Comparison of ENCODE assay signal across 21 cellular contexts in the genomic region with DNA sequence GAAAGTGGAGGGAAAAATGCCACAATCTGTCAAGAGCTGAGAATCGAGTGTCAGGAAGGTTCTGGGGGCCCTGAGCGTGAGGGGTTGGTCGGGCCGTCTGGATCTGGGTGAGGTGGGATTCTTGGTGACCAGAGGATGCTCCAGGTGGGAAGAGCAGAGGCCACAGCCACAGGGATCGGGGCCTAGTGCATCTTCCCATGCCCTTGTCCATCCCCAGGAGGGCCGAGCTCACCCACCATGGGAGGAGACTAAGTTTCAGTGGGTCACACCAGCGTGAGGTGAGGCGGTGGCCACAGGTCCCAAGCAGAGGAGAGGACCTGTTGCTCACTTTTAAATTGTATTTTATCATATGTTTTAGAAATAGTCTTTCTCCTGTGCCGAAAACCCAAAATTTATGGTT.
"Had no signal": no experiment of that assay in that cellular context is flagged by ENCODE, and none has a peak within 500 bp of the region (broad histone marks: within the 10 kb centered on the region; RNA-seq: fewer than 3 reads in every experiment).

No MANE protein-coding gene starts in this region.

- H3K27me3 ChIP-seq: colonic mucosa, neutrophil, tibial nerve, upper lobe of left lung had no signal

- H3K27me3 Mint-ChIP-seq: stimulated activated naive CD8-positive, alpha-beta T cell treated with anti-CD3 and anti-CD28 coated beads, Interleukin-15, Interleukin-2, amounts not matched to agents 100 ng/mL and 50 ng/mL, for 24 hours had no signal

- H3K4me3 Mint-ChIP-seq: immature natural killer cell; natural killer cell; stimulated activated naive B cell treated with anti-CD40 and anti-IgM and Interleukin-4, amounts not matched to agents 10 μg/mL and 1 μg/mL and 100 μg/mL, for 72 hours; stimulated activated naive CD8-positive, alpha-beta T cell treated with anti-CD3 and anti-CD28 coated beads, Interleukin-15, Interleukin-2, amounts not matched to agents 100 ng/mL and 50 ng/mL, for 24 hours had no signal

- DNase-seq: colonic mucosa; dermis blood vessel endothelial cell; effector memory CD4-positive, alpha-beta T cell; erythroblast; hypothalamus; immature natural killer cell; left ventricle myocardium superior; lower lobe of right lung; natural killer cell; stimulated activated CD4-positive, alpha-beta T cell treated with anti-CD3 and anti-CD28 coated beads, Interleukin-2, amount 100 ng/mL, for 24 hours; stimulated activated CD4-positive, alpha-beta T cell treated with anti-CD3 and anti-CD28 coated beads, Interleukin-4, amount 100 ng/mL, for 4 hours; stimulated activated naive B cell treated with anti-CD40 and anti-IgM and Interleukin-4, amounts not matched to agents 10 μg/mL and 1 μg/mL and 100 μg/mL, for 72 hours had no signal

- H3K27ac Mint-ChIP-seq: immature natural killer cell; natural killer cell; progenitor cell of endocrine pancreas; stimulated activated naive B cell treated with anti-CD40 and anti-IgM and Interleukin-4, amounts not matched to agents 10 μg/mL and 1 μg/mL and 100 μg/mL, for 72 hours; stimulated activated naive CD8-positive, alpha-beta T cell treated with anti-CD3 and anti-CD28 coated beads, Interleukin-15, Interleukin-2, amounts not matched to agents 100 ng/mL and 50 ng/mL, for 24 hours had no signal

- ATAC-seq: left ventricle myocardium superior; lower lobe of right lung; natural killer cell; sciatic nerve; stimulated activated naive B cell treated with anti-CD40 and anti-IgM and Interleukin-4, amounts not matched to agents 10 μg/mL and 1 μg/mL and 100 μg/mL, for 72 hours had no signal

- H3K27ac ChIP-seq: colonic mucosa, lower lobe of right lung, neutrophil, parathyroid adenoma, thoracic aorta, tibial nerve, upper lobe of left lung had no signal

- H3K4me3 ChIP-seq: colonic mucosa, lower lobe of right lung, smooth muscle cell, thoracic aorta, tibial nerve, upper lobe of left lung had no signal

- H3K36me3 ChIP-seq: colonic mucosa, lower lobe of right lung, neutrophil, thoracic aorta, tibial nerve, upper lobe of left lung had no signal

- H3K36me3 Mint-ChIP-seq: immature natural killer cell; natural killer cell; stimulated activated naive B cell treated with anti-CD40 and anti-IgM and Interleukin-4, amounts not matched to agents 10 μg/mL and 1 μg/mL and 100 μg/mL, for 72 hours had no signal

- H3K9me3 ChIP-seq: colonic mucosa, lower lobe of right lung, neutrophil, thoracic aorta, tibial nerve, upper lobe of left lung had no signal

- H3K4me1 ChIP-seq: colonic mucosa, lower lobe of right lung, parathyroid adenoma, tibial nerve, upper lobe of left lung had no signal

- H3K9me3 Mint-ChIP-seq: immature natural killer cell; natural killer cell; stimulated activated naive CD8-positive, alpha-beta T cell treated with anti-CD3 and anti-CD28 coated beads, Interleukin-15, Interleukin-2, amounts not matched to agents 100 ng/mL and 50 ng/mL, for 24 hours had no signal

- H3K4me1 Mint-ChIP-seq: immature natural killer cell; natural killer cell; stimulated activated naive B cell treated with anti-CD40 and anti-IgM and Interleukin-4, amounts not matched to agents 10 μg/mL and 1 μg/mL and 100 μg/mL, for 72 hours had no signal
